In genomic region chr2:39334978-39335377, GRCh38 we compare ENCODE assay signal across 21 cellular contexts.
"Had no signal": no experiment of that assay in that cellular context is flagged by ENCODE, and none has a peak within 500 bp of the region (broad histone marks: within the 10 kb centered on the region; RNA-seq: fewer than 3 reads in every experiment).

No MANE protein-coding gene starts in this region.

- H3K4me3 ChIP-seq: K562 had no signal

- DNase-seq: Kasumi-1, MM.1S, NCI-H1092 treated with DMSO at 0.1 percent for 48 hours, NCI-H1436, NCI-H187, NCI-H2029, NCI-H2081 treated with DMSO at 0.1 percent for 48 hours, NCI-H2171, NCI-H226, NCI-H446, NCI-H510A, NCI-H524 treated with DMSO at 0.1 percent for 48 hours, NCI-H69, NCI-H774, SHP77, SK-N-SH had no signal

- H3K27me3 Mint-ChIP-seq: IgD-negative memory B cell had no signal

- ATAC-seq: HepG2, K562 had no signal

- H3K4me1 Mint-ChIP-seq: IgD-negative memory B cell had no signal

- H3K9me3 ChIP-seq: SK-N-SH had no signal

- H3K9me3 Mint-ChIP-seq: IgD-negative memory B cell had no signal

- H3K27ac ChIP-seq: KMS-11, RWPE1 had no signal

- H3K4me3 Mint-ChIP-seq: IgD-negative memory B cell had no signal
